9 cellular contexts compared by ENCODE assay signal in genomic region chr11:3590193-3590592, GRCh38. TPM values are rescaled to one million over a fixed set of nuclear protein-coding genes. Genes with fewer than 3 reads are reported as not detected.
"Had no signal": no experiment of that assay in that cellular context is flagged by ENCODE, and none has a peak within 500 bp of the region (broad histone marks: within the 10 kb centered on the region; RNA-seq: fewer than 3 reads in every experiment).

No MANE protein-coding gene starts in this region.

RNA-seq across cellular contexts. Expression of gene ART5, which starts 51.6 kb away (rescaled TPM):
- total RNA-seq: HT1080, MCF 10A, PC-9, Peyer's patch, RPMI7951, SJCRH30, T-cell had no signal
- polyA plus RNA-seq: IgD-negative memory B cell had no signal

RNA-seq across cellular contexts. Expression of gene ART1, which starts 54.7 kb away (rescaled TPM):
- total RNA-seq: HT1080, LHCN-M2, MCF 10A, PC-9, Peyer's patch, RPMI7951, SJCRH30, T-cell had no signal
- polyA plus RNA-seq: IgD-negative memory B cell had no signal
